Comparison of ENCODE assay signal across 8 cellular contexts in genomic region chr7:155819186-155819585, GRCh38. TPM values are rescaled to one million over a fixed set of nuclear protein-coding genes. Genes with fewer than 3 reads are reported as not detected.
"Had no signal": no experiment of that assay in that cellular context is flagged by ENCODE, and none has a peak within 500 bp of the region (broad histone marks: within the 10 kb centered on the region; RNA-seq: fewer than 3 reads in every experiment).

No MANE protein-coding gene starts in this region.

- H3K27ac Mint-ChIP-seq: GM23338, H9 had no signal

- H3K9me3 Mint-ChIP-seq: H9 had no signal

- DNase-seq: H9, HCEC 1CT, IMR-90 had no signal

- H3K4me3 Mint-ChIP-seq: GM23338, H9 had no signal

- H3K4me3 ChIP-seq: GM23338, K562 had no signal

- ATAC-seq: GM23338, K562 had no signal

- FAIRE-seq: H1, H54, HTR-8/SVneo, K562 had no signal

RNA-seq across cellular contexts. Expression of gene SHH, which starts 6.9 kb away (rescaled TPM):
- total RNA-seq: GM23338, H1 had no signal
- polyA plus RNA-seq: GM23338, H1, K562 had no signal
